In genomic region chrX:120743266-120743665, GRCh38 we compare ENCODE assay signal across 6 cellular contexts.
"Had no signal": no experiment of that assay in that cellular context is flagged by ENCODE, and none has a peak within 500 bp of the region (broad histone marks: within the 10 kb centered on the region; RNA-seq: fewer than 3 reads in every experiment).

No MANE protein-coding gene starts in this region.

- ATAC-seq: HepG2, K562 had no signal

- H3K27ac ChIP-seq: HL-60 had no signal

- H3K4me3 ChIP-seq: K562 had no signal

- DNase-seq: IMR-90, KBM-7, KG1 had no signal
